In genomic region chr3:98817546-98817945, GRCh38 we compare ENCODE assay signal across 8 cellular contexts. TPM values are rescaled to one million over a fixed set of nuclear protein-coding genes. Genes with fewer than 3 reads are reported as not detected.
DNase-seq lines count a peak whose midpoint lies in the region; ATAC-seq and TF ChIP-seq lines count a peak whose summit lies in the region.

No MANE protein-coding gene starts in this region.

- H3K4me1 ChIP-seq in liver (ENCODE audit: control insufficient read depth in 4 of 4, insufficient read depth in 4 of 4, low read length in 3 of 4) (peaks cover 0 to 14% (median 5%) of the 10 kb centered on the region in 4 donors), aorta (ENCODE audit: control insufficient read depth in 1 of 2, insufficient read depth in 2 of 2, low read length in 2 of 2) (no peaks in the 10 kb centered on the region)

- no peaks in the 10 kb centered on the region for H3K9me3 ChIP-seq in liver (ENCODE audit: control insufficient read depth in 4 of 4, low read length in 3 of 4)
- H3K9me3 ChIP-seq in aorta (ENCODE audit: control insufficient read depth, low read length): no peaks in the 10 kb centered on the region

- TF ChIP-seq CTCF in HL-60 (IDR thresholded peaks at IDR 0.05; ENCODE audit: insufficient read depth, low read length): peak; percentile 37
- peak; percentile 85 for TF ChIP-seq CTCF in liver (IDR thresholded peaks at IDR 0.05; ENCODE audit: low read depth, low read length, missing input control)

- DNase-seq in ELR (ENCODE audit: low read depth) (peak; percentile 74), HL-60 (ENCODE audit: low read depth in 1 of 2, low spot score in 1 of 2) (no peak), NCI-H82 treated with DMSO at 0.1 percent for 48 hours (lab: John Stamatoyannopoulos, UW; ENCODE audit: unreplicated experiment) (peak; percentile 42), aorta (no peak), foreskin melanocyte (no peak)
- DNase-seq in central memory CD4-positive, alpha-beta T cell: peak; percentile 18

- H3K36me3 ChIP-seq in liver (ENCODE audit: control insufficient read depth in 4 of 4, insufficient read depth in 3 of 4, low read depth in 1 of 4, low read length in 3 of 4): peaks cover 0 to 15% (median 4%) of the 10 kb centered on the region in 4 donors
- H3K36me3 ChIP-seq in aorta (ENCODE audit: control insufficient read depth in 1 of 2, insufficient read depth in 2 of 2, low read length in 1 of 2): no peaks in the 10 kb centered on the region

- H3K4me3 ChIP-seq in HL-60 (replicated peaks; ENCODE audit: insufficient read depth, low read length): no peak overlapping the region
- H3K4me3 ChIP-seq in liver (ENCODE audit: low read depth in 1 of 3, low read length in 3 of 3): no peak overlapping the region
- H3K4me3 ChIP-seq in aorta (ENCODE audit: low read length in 2 of 2): no peak overlapping the region

- 24% methylated on average over 1 of the region's 1 CpG for WGBS in liver
- WGBS in aorta, 2 donors: 13 to 14% methylated on average over 1 of the region's 1 CpG

- intact Hi-C loops in aorta (cut with DNase I): loop anchor here (1.0 to 10.0 kb wide), 2 partner anchors 177 to 987 kb away; no protein-coding TSS in a partner anchor

- no peak overlapping the region for H3K9ac ChIP-seq in liver (ENCODE audit: low read depth in 1 of 2, low read length in 2 of 2)

- TF ChIP-seq RAD21 in liver (IDR thresholded peaks at IDR 0.05): peak; percentile 87 to 90

- ATAC-seq in GM21381 (IDR thresholded peaks at IDR 0.05; ENCODE audit: unreplicated experiment) (peak; percentile 85), aorta (ENCODE audit: low FRiP score) (peak; percentile 88)

- H3K27me3 ChIP-seq in HL-60 (ENCODE audit: insufficient read depth, poor library complexity, severe bottlenecking) (no peaks in the 10 kb centered on the region), liver (ENCODE audit: control insufficient read depth in 4 of 4, insufficient read depth in 4 of 4, low read length in 3 of 4) (no peaks in the 10 kb centered on the region), aorta (ENCODE audit: control insufficient read depth in 1 of 2, insufficient read depth in 2 of 2, low read length in 1 of 2) (no peaks in the 10 kb centered on the region)

- no peak overlapping the region for H3K27ac ChIP-seq in HL-60 (replicated peaks)
- no peak overlapping the region for H3K27ac ChIP-seq in liver (ENCODE audit: low read depth in 1 of 2, low read length in 2 of 2)
- H3K27ac ChIP-seq in aorta (ENCODE audit: low read depth in 1 of 2, low read length in 2 of 2): no peak overlapping the region

TF ChIP-seq in liver, 16 proteins besides CTCF, POLR2A, EP300 and RAD21:
- TF ChIP-seq REST (IDR thresholded peaks at IDR 0.05): no peak
- no peak for TF ChIP-seq EGR1 (IDR thresholded peaks at IDR 0.05; ENCODE audit: low read depth in 2 of 2)
- TF ChIP-seq ZBTB33 (IDR thresholded peaks at IDR 0.05): no peak
- no peak for TF ChIP-seq FOXA2 (IDR thresholded peaks at IDR 0.05)
- TF ChIP-seq HNF4G (IDR thresholded peaks at IDR 0.05): no peak
- TF ChIP-seq NR2F2 (IDR thresholded peaks at IDR 0.05): no peak
- TF ChIP-seq FOXA1 (IDR thresholded peaks at IDR 0.05): no peak
- no peak for TF ChIP-seq ATF3 (IDR thresholded peaks at IDR 0.05)
- no peak for TF ChIP-seq JUND (IDR thresholded peaks at IDR 0.05)
- TF ChIP-seq MAX (IDR thresholded peaks at IDR 0.05): no peak
- no peak for TF ChIP-seq HNF4A (conservative IDR thresholded peaks at IDR 0.05)
- no peak for TF ChIP-seq YY1 (IDR thresholded peaks at IDR 0.05)
- TF ChIP-seq RXRA (IDR thresholded peaks at IDR 0.05): no peak
- no peak for TF ChIP-seq GABPA (IDR thresholded peaks at IDR 0.05 in 1 of 2, conservative IDR thresholded peaks at IDR 0.05 in 1 of 2)
- TF ChIP-seq TAF1 (conservative IDR thresholded peaks at IDR 0.05): no peak
- no peak for TF ChIP-seq SP1 (IDR thresholded peaks at IDR 0.05)

RNA-seq across cellular contexts. Expression of gene ST3GAL6, which starts 54.4 kb away (rescaled TPM):
- total RNA-seq in liver: 10 to 100 TPM; 20.0 to 79.7 TPM
- polyA plus RNA-seq in liver: 10 to 100 TPM; 17.3 to 38.9 TPM
- total RNA-seq in aorta: 10 to 100 TPM; 12.2 to 21.1 TPM
- polyA plus RNA-seq in aorta: 10 to 100 TPM in 1 of 2 donors, 1 to 10 TPM in 1; 7.5 to 27.9 TPM

Comparison
In these comparisons a context has a peak if more than half of its experiments do, and no peak if none do; other contexts are left out.
1. DNase-seq: peak in ELR (single experiment), NCI-H82 treated with DMSO at 0.1 percent for 48 hours (single experiment) and central memory CD4-positive, alpha-beta T cell (single experiment); none in HL-60 (0 of 2), aorta (0 of 2) and foreskin melanocyte (single experiment).